Comparison of ENCODE assay signal across 1 cellular context in genomic region chr17:49252148-49252682, GRCh38.
TF ChIP-seq lines count a peak whose summit lies in the region.

No MANE protein-coding gene starts in this region.

TF ChIP-seq in K562, 482 proteins besides CTCF, POLR2A, EP300 and RAD21 (continued from another document and continues in another):
- no peak for TF ChIP-seq REST (CRISPR knock-in tag; IDR thresholded peaks at IDR 0.05; ENCODE audit: low read depth)
- no peak for TF ChIP-seq ZBED1 (IDR thresholded peaks at IDR 0.05)
- no peak for TF ChIP-seq NFIX (CRISPR knock-in tag; IDR thresholded peaks at IDR 0.05; ENCODE audit: low read depth)
- no peak for TF ChIP-seq TEAD1 (CRISPR knock-in tag; IDR thresholded peaks at IDR 0.05)
- peak; percentile 61; the same call in 1 of the 2 replicates for TF ChIP-seq BACH1 (tag; IDR thresholded peaks at IDR 0.05)
- TF ChIP-seq ZBTB2 (IDR thresholded peaks at IDR 0.05): no peak
- TF ChIP-seq SMC3 (conservative IDR thresholded peaks at IDR 0.05; ENCODE audit: insufficient read depth, low read depth, low read length): no peak
- no peak for TF ChIP-seq ILF3 (IDR thresholded peaks at IDR 0.05; ENCODE audit: borderline replicate concordance)
- TF ChIP-seq RNF2 (IDR thresholded peaks at IDR 0.05): no peak
- 0 out of 2 replicates have a peak, but pooled peaks have one; percentile 13 for TF ChIP-seq LEF1 (IDR thresholded peaks at IDR 0.05)
- no peak for TF ChIP-seq ESRRB (CRISPR knock-in tag; IDR thresholded peaks at IDR 0.05; ENCODE audit: borderline replicate concordance)
- no peak for TF ChIP-seq PTTG1 (tag; IDR thresholded peaks at IDR 0.05; ENCODE audit: low read depth)
- TF ChIP-seq MAX (CRISPR knock-in tag; IDR thresholded peaks at IDR 0.05): no peak
- TF ChIP-seq KDM5B (IDR thresholded peaks at IDR 0.05; ENCODE audit: insufficient replicate concordance, low read depth, low read length): no peak
- TF ChIP-seq NR2C2 (CRISPR knock-in tag; IDR thresholded peaks at IDR 0.05): no peak
- peak; percentile 47; the same call in 1 of the 2 replicates for TF ChIP-seq NR2C2 (tag; IDR thresholded peaks at IDR 0.05)
- no peak for TF ChIP-seq UBTF (IDR thresholded peaks at IDR 0.05; ENCODE audit: borderline replicate concordance in 1 of 2, low read depth in 2 of 2, low read length in 2 of 2)
- TF ChIP-seq RB1 (IDR thresholded peaks at IDR 0.05; ENCODE audit: low read depth): no peak
- TF ChIP-seq ERF (CRISPR knock-in tag; IDR thresholded peaks at IDR 0.05): no peak
- TF ChIP-seq HNRNPLL (IDR thresholded peaks at IDR 0.05; ENCODE audit: low read depth, low read length, poor library complexity, severe bottlenecking): no peak
- TF ChIP-seq NFE2 (IDR thresholded peaks at IDR 0.05; ENCODE audit: low read depth): peak; percentile 92
- no peak for TF ChIP-seq ZNF134 (CRISPR knock-in tag; conservative IDR thresholded peaks at IDR 0.05)
- no peak for TF ChIP-seq ZBTB17 (CRISPR knock-in tag; IDR thresholded peaks at IDR 0.05)
- TF ChIP-seq ZNF76 (CRISPR knock-in tag; IDR thresholded peaks at IDR 0.05; ENCODE audit: borderline replicate concordance): no peak
- no peak for TF ChIP-seq CREBBP (IDR thresholded peaks at IDR 0.05; ENCODE audit: low read depth, low read length)
- no peak for TF ChIP-seq BCL6 (CRISPR knock-in tag; IDR thresholded peaks at IDR 0.05)
- TF ChIP-seq HDAC2 (IDR thresholded peaks at IDR 0.05): peak; percentile 91
- TF ChIP-seq HINFP (tag; conservative IDR thresholded peaks at IDR 0.05; ENCODE audit: low read depth): no peak
- TF ChIP-seq SP2 (IDR thresholded peaks at IDR 0.05; ENCODE audit: extremely low read depth, low read depth, low read length, poor library complexity, severe bottlenecking): no peak
- TF ChIP-seq C11orf30 (IDR thresholded peaks at IDR 0.05; ENCODE audit: low read depth): peak; percentile 97
- no peak for TF ChIP-seq LCOR (CRISPR knock-in tag; IDR thresholded peaks at IDR 0.05)
- no peak for TF ChIP-seq ZNF212 (CRISPR knock-in tag; IDR thresholded peaks at IDR 0.05)
- no peak for TF ChIP-seq ZNF197 (CRISPR knock-in tag; IDR thresholded peaks at IDR 0.05; ENCODE audit: low read depth)
- TF ChIP-seq ATF3 (IDR thresholded peaks at IDR 0.05): peak; percentile 88
- no peak for TF ChIP-seq ATF3 (CRISPR knock-in tag; conservative IDR thresholded peaks at IDR 0.05)
- TF ChIP-seq ZNF551 (CRISPR knock-in tag; IDR thresholded peaks at IDR 0.05): no peak
- no peak for TF ChIP-seq ZFP91 (CRISPR knock-in tag; IDR thresholded peaks at IDR 0.05)
- TF ChIP-seq ZBTB9 (CRISPR knock-in tag; IDR thresholded peaks at IDR 0.05): no peak
- no peak for TF ChIP-seq SMARCA5 (IDR thresholded peaks at IDR 0.05)
- no peak for TF ChIP-seq SIRT6 (IDR thresholded peaks at IDR 0.05; ENCODE audit: low read depth, low read length)
- TF ChIP-seq CUX1 (CRISPR knock-in tag; IDR thresholded peaks at IDR 0.05): no peak
- TF ChIP-seq ZNF79 (CRISPR knock-in tag; IDR thresholded peaks at IDR 0.05; ENCODE audit: low read depth): no peak
- TF ChIP-seq CHD1 (IDR thresholded peaks at IDR 0.05; ENCODE audit: low read length): no peak
- no peak for TF ChIP-seq CHD2 (IDR thresholded peaks at IDR 0.05; ENCODE audit: low read depth, low read length)
- no peak for TF ChIP-seq THAP12 (CRISPR knock-in tag; IDR thresholded peaks at IDR 0.05)
